8 cellular contexts compared by ENCODE assay signal in genomic region chr5:171207256-171207866, GRCh38.
DNase-seq lines count a peak whose midpoint lies in the region; ATAC-seq and TF ChIP-seq lines count a peak whose summit lies in the region.

No MANE protein-coding gene starts in this region.

- no peak overlapping the region for H3K4me3 ChIP-seq in epithelial cell of esophagus (ENCODE audit: low read length)

- TF ChIP-seq CTCF in RWPE1 (conservative IDR thresholded peaks at IDR 0.05; ENCODE audit: low read depth) (peak; percentile 69), epithelial cell of esophagus (IDR thresholded peaks at IDR 0.05; ENCODE audit: insufficient read depth, low read depth, low read length, missing control alignments) (peak; percentile 58)

- POLR2A ChIA-PET in RWPE1 (lab: Yijun Ruan, JAX; ENCODE audit: low non-redundant PET): no interaction called here

- CTCF ChIA-PET in RWPE1 (lab: Yijun Ruan, JAX): interaction anchor here (0.5 to 5.5 kb wide), 22 partner anchors 8 to 879 kb away, joined by 3 to 52 read pairs (median 4); no protein-coding TSS in a partner anchor

- DNase-seq in NCI-H2171 treated with DMSO at 0.1 percent for 48 hours (lab: John Stamatoyannopoulos, UW) (peak; percentile 25), NCI-H2171 (lab: John Stamatoyannopoulos, UW) (no peak), HPDE6-E6E7 (ENCODE audit: extremely low spot score) (peak; percentile 15), RWPE1 (ENCODE audit: low spot score) (peak; percentile 52), epithelial cell of esophagus (ENCODE audit: low read depth) (peak; percentile 53), non-pigmented ciliary epithelial cell (ENCODE audit: low read depth) (peak; percentile 18)

- H3K27ac ChIP-seq in RWPE1: no peak overlapping the region

- ATAC-seq in HG03280 (IDR thresholded peaks at IDR 0.05; ENCODE audit: unreplicated experiment): no peak
- ATAC-seq in HG03521 (IDR thresholded peaks at IDR 0.05; ENCODE audit: unreplicated experiment): no peak
